11 cellular contexts compared by ENCODE assay signal in the genomic region with DNA sequence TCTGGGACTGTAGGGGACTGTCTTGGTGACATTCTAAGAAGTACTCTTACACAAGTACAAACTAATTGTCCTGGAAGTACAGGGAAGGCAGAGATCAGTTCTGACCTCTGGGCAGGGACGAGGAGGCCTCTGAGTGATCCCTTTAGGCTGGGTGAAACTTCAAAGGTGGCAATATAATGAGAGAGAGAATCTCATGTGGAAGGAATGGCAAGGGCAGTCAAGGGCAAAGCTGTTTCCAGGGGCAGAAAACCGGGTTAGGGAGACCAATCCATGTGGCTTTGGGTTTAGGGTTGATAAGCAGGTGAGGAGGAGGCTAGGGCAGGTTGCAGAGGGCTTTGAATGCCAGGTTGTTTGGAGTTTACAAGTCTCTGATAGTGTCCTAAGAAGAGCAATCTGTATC. TPM values are rescaled to one million over a fixed set of nuclear protein-coding genes. Genes with fewer than 3 reads are reported as not detected.
DNase-seq lines count a peak whose midpoint lies in the region; TF ChIP-seq lines count a peak whose summit lies in the region.
"Had no signal": no experiment of that assay in that cellular context is flagged by ENCODE, and none has a peak within 500 bp of the region (broad histone marks: within the 10 kb centered on the region; RNA-seq: fewer than 3 reads in every experiment).

No MANE protein-coding gene starts in this region.

- H3K27me3 ChIP-seq in NT2/D1 (ENCODE audit: insufficient read depth, insufficient read length) (no peaks in the 10 kb centered on the region), hepatocyte (no peaks in the 10 kb centered on the region)

- peak overlapping the region; percentile 69 for H3K27ac Mint-ChIP-seq in T-helper 2 cell treated with Interferon-gamma antibody and Interleukin-4, amounts not matched to agents 5 μg/mL and 100 μg/mL, for 36 hours
- H3K27ac Mint-ChIP-seq in progenitor cell of endocrine pancreas, result peak overlapping the region; percentile 99

- no peaks in the 10 kb centered on the region for H3K36me3 Mint-ChIP-seq in T-helper 2 cell treated with Interferon-gamma antibody and Interleukin-4, amounts not matched to agents 5 μg/mL and 100 μg/mL, for 36 hours (ENCODE audit: low read depth)
- H3K36me3 Mint-ChIP-seq in progenitor cell of endocrine pancreas (ENCODE audit: insufficient read depth), result no peaks in the 10 kb centered on the region

- no peaks in the 10 kb centered on the region for H3K9me3 Mint-ChIP-seq in T-helper 2 cell treated with Interferon-gamma antibody and Interleukin-4, amounts not matched to agents 5 μg/mL and 100 μg/mL, for 36 hours
- H3K9me3 Mint-ChIP-seq in progenitor cell of endocrine pancreas (ENCODE audit: low read depth), result no peaks in the 10 kb centered on the region

- no peaks in the 10 kb centered on the region for H3K9me3 ChIP-seq in NT2/D1 (ENCODE audit: insufficient read depth, low read length)
- H3K9me3 ChIP-seq in hepatocyte (ENCODE audit: low read depth), result no peaks in the 10 kb centered on the region
- H3K9me3 ChIP-seq: A549 had no signal

- TF ChIP-seq CTCF in hepatocyte (IDR thresholded peaks at IDR 0.05; ENCODE audit: poor library complexity), result no peak
- TF ChIP-seq CTCF in progenitor cell of endocrine pancreas (IDR thresholded peaks at IDR 0.05; ENCODE audit: unreplicated experiment), result no peak

- no peak overlapping the region for H2AFZ ChIP-seq in hepatocyte

- peak overlapping the region; percentile 75 for H3K4me2 ChIP-seq in hepatocyte
- H3K4me2 ChIP-seq: A549 had no signal

- H4K20me1 ChIP-seq in hepatocyte (ENCODE audit: insufficient read depth, poor library complexity, severe bottlenecking), result no peaks in the 10 kb centered on the region

- no peaks in the 10 kb centered on the region for H3K9me2 ChIP-seq in hepatocyte (replicated peaks; ENCODE audit: insufficient read depth)

- H3K4me1 ChIP-seq in NT2/D1 (ENCODE audit: insufficient read depth, insufficient read length), result peaks cover 6% of the 10 kb centered on the region
- H3K4me1 ChIP-seq in hepatocyte (ENCODE audit: insufficient read depth), result peaks cover 8% of the 10 kb centered on the region

- H3K27ac ChIP-seq in hepatocyte, result peak overlapping the region; percentile 98
- H3K27ac ChIP-seq: A549 had no signal

- no peaks in the 10 kb centered on the region for H3K79me2 ChIP-seq in hepatocyte

- H3K36me3 ChIP-seq in NT2/D1 (ENCODE audit: insufficient read depth, insufficient read length, low read length) (no peaks in the 10 kb centered on the region), hepatocyte (replicated peaks; ENCODE audit: insufficient read depth, low read depth) (no peaks in the 10 kb centered on the region)

- H3K4me1 Mint-ChIP-seq in T-helper 2 cell treated with Interferon-gamma antibody and Interleukin-4, amounts not matched to agents 5 μg/mL and 100 μg/mL, for 36 hours (ENCODE audit: low read depth), result peaks cover 43% of the 10 kb centered on the region
- H3K4me1 Mint-ChIP-seq in progenitor cell of endocrine pancreas (ENCODE audit: low read depth), result peaks cover 10% of the 10 kb centered on the region

- no peaks in the 10 kb centered on the region for H3K27me3 Mint-ChIP-seq in T-helper 2 cell treated with Interferon-gamma antibody and Interleukin-4, amounts not matched to agents 5 μg/mL and 100 μg/mL, for 36 hours (ENCODE audit: low read depth)
- H3K27me3 Mint-ChIP-seq in progenitor cell of endocrine pancreas, result no peaks in the 10 kb centered on the region

- no peak for DNase-seq in T-helper 2 cell treated with Interferon-gamma antibody and Interleukin-4, amounts not matched to agents 5 μg/mL and 100 μg/mL, for 36 hours (ENCODE audit: low spot score)
- DNase-seq in T-helper 2 cell (no peak), NT2/D1 (ENCODE audit: low read depth, low spot score) (no peak), hepatocyte (ENCODE audit: low spot score) (no peak), progenitor cell of endocrine pancreas (ENCODE audit: low spot score, unreplicated experiment) (no peak), 8988T (no peak), hippocampal formation (lab: John Stamatoyannopoulos, UW) (no peak), GOT3 (lab: John Stamatoyannopoulos, UW) (no peak)
- DNase-seq: anterior cingulate cortex, SHP77 treated with DMSO at 0.1 percent for 48 hours had no signal

- peak overlapping the region; percentile 2 for H3K9ac ChIP-seq in NT2/D1 (ENCODE audit: insufficient read length, low read depth)

- no peak overlapping the region for H3K4me3 Mint-ChIP-seq in T-helper 2 cell treated with Interferon-gamma antibody and Interleukin-4, amounts not matched to agents 5 μg/mL and 100 μg/mL, for 36 hours
- H3K4me3 Mint-ChIP-seq in progenitor cell of endocrine pancreas (ENCODE audit: low read depth), result peak overlapping the region; percentile 75

- no peak overlapping the region for H3K4me3 ChIP-seq in NT2/D1 (ENCODE audit: insufficient read length, low read depth)
- H3K4me3 ChIP-seq in hepatocyte, result no peak overlapping the region
- H3K4me3 ChIP-seq: A549 had no signal

- WGBS in hepatocyte (ENCODE audit: low lambda C conversion rate, missing lambda C conversion rate), result 42% methylated on average over 2 of the region's 2 CpGs

RNA-seq across cellular contexts. Expression of gene MYH9, which starts 21.3 kb away (rescaled TPM):
- total RNA-seq in hepatocyte, result 149 and 188 TPM in 2 replicates
- 125 and 140 TPM in 2 replicates for polyA plus RNA-seq in hepatocyte
- total RNA-seq in progenitor cell of endocrine pancreas, result 299 and 306 TPM in 2 replicates
